9 cellular contexts compared by ENCODE assay signal in the genomic region with DNA sequence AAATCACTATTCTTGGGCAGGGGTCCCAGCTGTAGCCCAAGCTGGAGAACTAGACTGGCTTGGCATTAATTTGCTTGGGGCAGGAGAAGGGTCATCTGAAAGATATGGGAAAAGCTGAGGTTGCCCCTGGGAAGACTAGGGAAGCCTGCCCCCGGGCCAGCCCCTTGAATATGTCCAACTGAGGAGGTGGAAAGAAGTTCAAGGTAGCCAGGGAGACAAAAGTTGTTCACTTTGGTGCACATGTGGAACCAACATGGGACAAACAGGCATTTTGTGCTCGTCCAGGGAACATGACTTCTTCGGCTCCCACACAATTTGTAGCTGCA. TPM values are rescaled to one million over a fixed set of nuclear protein-coding genes. Genes with fewer than 3 reads are reported as not detected.
DNase-seq lines count a peak whose midpoint lies in the region; ATAC-seq and TF ChIP-seq lines count a peak whose summit lies in the region.
"Had no signal": no experiment of that assay in that cellular context is flagged by ENCODE, and none has a peak within 500 bp of the region (broad histone marks: within the 10 kb centered on the region; RNA-seq: fewer than 3 reads in every experiment).

No MANE protein-coding gene starts in this region.

- no peak for DNase-seq in stimulated activated naive CD8-positive, alpha-beta T cell treated with anti-CD3 and anti-CD28 coated beads, Interleukin-15, Interleukin-2, amounts not matched to agents 100 U/mL and 50 U/mL, for 24 hours
- DNase-seq in activated CD8-positive, alpha-beta T cell treated with anti-CD3 and anti-CD28 coated beads, Interleukin-2, amount 10 ng/mL, durations not matched to agents 7 days and 5 days: no peak
- no peak for DNase-seq in NCI-H524 treated with DMSO at 0.1 percent for 48 hours (lab: John Stamatoyannopoulos, UW)
- no peak for DNase-seq in NCI-H1436 (lab: John Stamatoyannopoulos, UW)
- DNase-seq in occipital lobe (lab: John Stamatoyannopoulos, UW): no peak
- DNase-seq: C1 segment of cervical spinal cord had no signal

- no peaks in the 10 kb centered on the region for H3K9me3 ChIP-seq in liver (ENCODE audit: control insufficient read depth in 4 of 4, low read length in 3 of 4)

- H3K4me1 Mint-ChIP-seq in stimulated activated naive CD8-positive, alpha-beta T cell treated with anti-CD3 and anti-CD28 coated beads, Interleukin-15, Interleukin-2, amounts not matched to agents 100 ng/mL and 50 ng/mL, for 24 hours (ENCODE audit: low read depth): peaks cover 50% of the 10 kb centered on the region
- H3K4me1 Mint-ChIP-seq in activated CD8-positive, alpha-beta T cell treated with anti-CD3 and anti-CD28 coated beads, Interleukin-2, amount 10 ng/mL, durations not matched to agents 7 days and 5 days (ENCODE audit: low read depth): peaks cover 30% of the 10 kb centered on the region

- peak overlapping the region; percentile 84 to 96 for H3K27ac ChIP-seq in liver (ENCODE audit: low read depth in 1 of 2, low read length in 2 of 2)

- H3K27me3 ChIP-seq in liver (ENCODE audit: control insufficient read depth in 4 of 4, insufficient read depth in 4 of 4, low read length in 3 of 4): no peaks in the 10 kb centered on the region

- no peaks in the 10 kb centered on the region for H3K9me3 Mint-ChIP-seq in stimulated activated naive CD8-positive, alpha-beta T cell treated with anti-CD3 and anti-CD28 coated beads, Interleukin-15, Interleukin-2, amounts not matched to agents 100 ng/mL and 50 ng/mL, for 24 hours
- no peaks in the 10 kb centered on the region for H3K9me3 Mint-ChIP-seq in activated CD8-positive, alpha-beta T cell treated with anti-CD3 and anti-CD28 coated beads, Interleukin-2, amount 10 ng/mL, durations not matched to agents 7 days and 5 days (ENCODE audit: insufficient read depth)

- H3K9ac ChIP-seq in liver (ENCODE audit: low read depth in 1 of 2, low read length in 2 of 2): peak overlapping the region in 1 of 2 donors; percentile 23

- peaks cover 25% of the 10 kb centered on the region for H3K36me3 Mint-ChIP-seq in stimulated activated naive CD8-positive, alpha-beta T cell treated with anti-CD3 and anti-CD28 coated beads, Interleukin-15, Interleukin-2, amounts not matched to agents 100 ng/mL and 50 ng/mL, for 24 hours (ENCODE audit: low read depth)
- H3K36me3 Mint-ChIP-seq in activated CD8-positive, alpha-beta T cell treated with anti-CD3 and anti-CD28 coated beads, Interleukin-2, amount 10 ng/mL, durations not matched to agents 7 days and 5 days (ENCODE audit: low read depth): peaks cover 35% of the 10 kb centered on the region

- H3K4me3 Mint-ChIP-seq in stimulated activated naive CD8-positive, alpha-beta T cell treated with anti-CD3 and anti-CD28 coated beads, Interleukin-15, Interleukin-2, amounts not matched to agents 100 ng/mL and 50 ng/mL, for 24 hours: peak overlapping the region; percentile 95
- H3K4me3 Mint-ChIP-seq in activated CD8-positive, alpha-beta T cell treated with anti-CD3 and anti-CD28 coated beads, Interleukin-2, amount 10 ng/mL, durations not matched to agents 7 days and 5 days: peak overlapping the region; percentile 91

- ATAC-seq in stimulated activated naive CD8-positive, alpha-beta T cell treated with anti-CD3 and anti-CD28 coated beads, Interleukin-15, Interleukin-2, amounts not matched to agents 100 U/mL and 50 U/mL, for 24 hours: no peak
- ATAC-seq in activated CD8-positive, alpha-beta T cell treated with anti-CD3 and anti-CD28 coated beads, Interleukin-2, amount 10 ng/mL, durations not matched to agents 7 days and 5 days: no peak
- ATAC-seq in HG02588 (IDR thresholded peaks at IDR 0.05; ENCODE audit: unreplicated experiment): no peak

- peak overlapping the region in 2 of 3 donors; percentile 59 to 75 for H3K4me3 ChIP-seq in liver (ENCODE audit: low read depth in 1 of 3, low read length in 3 of 3)

- CTCF ChIA-PET in activated CD8-positive, alpha-beta T cell treated with anti-CD3 and anti-CD28 coated beads, Interleukin-2, amount 10 ng/mL, durations not matched to agents 7 days and 5 days (lab: Charles Lee): no interaction called here

- no peak for TF ChIP-seq CTCF in liver (IDR thresholded peaks at IDR 0.05; ENCODE audit: low read depth, low read length, missing input control)

- H3K4me1 ChIP-seq in liver (ENCODE audit: control insufficient read depth in 4 of 4, insufficient read depth in 4 of 4, low read length in 3 of 4): peaks cover 6 to 53% (median 28%) of the 10 kb centered on the region in 4 donors

- 96% methylated on average over 3 of the region's 3 CpGs for WGBS in liver

- no peaks in the 10 kb centered on the region for H3K27me3 Mint-ChIP-seq in stimulated activated naive CD8-positive, alpha-beta T cell treated with anti-CD3 and anti-CD28 coated beads, Interleukin-15, Interleukin-2, amounts not matched to agents 100 ng/mL and 50 ng/mL, for 24 hours
- no peaks in the 10 kb centered on the region for H3K27me3 Mint-ChIP-seq in activated CD8-positive, alpha-beta T cell treated with anti-CD3 and anti-CD28 coated beads, Interleukin-2, amount 10 ng/mL, durations not matched to agents 7 days and 5 days (ENCODE audit: low read depth)

- H3K36me3 ChIP-seq in liver (ENCODE audit: control insufficient read depth in 4 of 4, insufficient read depth in 3 of 4, low read depth in 1 of 4, low read length in 3 of 4): peaks cover 0 to 2% (median 1%) of the 10 kb centered on the region in 4 donors

- POLR2A ChIA-PET in activated CD8-positive, alpha-beta T cell treated with anti-CD3 and anti-CD28 coated beads, Interleukin-2, amount 10 ng/mL, durations not matched to agents 7 days and 5 days (lab: Charles Lee): no interaction called here

- H3K27ac Mint-ChIP-seq in stimulated activated naive CD8-positive, alpha-beta T cell treated with anti-CD3 and anti-CD28 coated beads, Interleukin-15, Interleukin-2, amounts not matched to agents 100 ng/mL and 50 ng/mL, for 24 hours: peak overlapping the region; percentile 97
- H3K27ac Mint-ChIP-seq in activated CD8-positive, alpha-beta T cell treated with anti-CD3 and anti-CD28 coated beads, Interleukin-2, amount 10 ng/mL, durations not matched to agents 7 days and 5 days: peak overlapping the region; percentile 95

- no peak for TF ChIP-seq RAD21 in liver (IDR thresholded peaks at IDR 0.05)

TF ChIP-seq in liver, 16 proteins besides CTCF, POLR2A, EP300 and RAD21:
- no peak for TF ChIP-seq REST (IDR thresholded peaks at IDR 0.05)
TF ChIP-seq in liver: peak in this region for 0.

RNA-seq across cellular contexts. Expression of gene LRRC61, which starts 1.4 kb away (rescaled TPM):
- 10 to 100 TPM; 21.0 to 21.4 TPM for total RNA-seq in activated CD8-positive, alpha-beta T cell treated with anti-CD3 and anti-CD28 coated beads, Interleukin-2, amount 10 ng/mL, durations not matched to agents 7 days and 5 days
- total RNA-seq in liver: 10 to 100 TPM; 12.0 to 17.2 TPM
- 10 to 100 TPM; 13.9 to 21.0 TPM for polyA plus RNA-seq in liver
- total RNA-seq in occipital lobe: 11.7 TPM

RNA-seq across cellular contexts. Expression of gene ACTR3C, which starts 1.6 kb away (rescaled TPM):
- 1 to 10 TPM; 4.6 TPM for total RNA-seq in activated CD8-positive, alpha-beta T cell treated with anti-CD3 and anti-CD28 coated beads, Interleukin-2, amount 10 ng/mL, durations not matched to agents 7 days and 5 days
- total RNA-seq in liver: 10 to 100 TPM in 1 of 2 donors, 1 to 10 TPM in 1; 3.0 to 61.7 TPM
- 10 to 100 TPM; 26.6 to 30.1 TPM for polyA plus RNA-seq in liver
- 7.3 TPM for total RNA-seq in occipital lobe

RNA-seq across cellular contexts. Expression of gene RARRES2, which starts 19.7 kb away (rescaled TPM):
- not detected for total RNA-seq in activated CD8-positive, alpha-beta T cell treated with anti-CD3 and anti-CD28 coated beads, Interleukin-2, amount 10 ng/mL, durations not matched to agents 7 days and 5 days
- total RNA-seq in liver (100 to 1,000 TPM; 149 to 437 TPM), occipital lobe (6.2 TPM)
- polyA plus RNA-seq in liver: 1,000 to 10,000 TPM; 1,248 to 1,915 TPM

RNA-seq across cellular contexts. Expression of gene REPIN1, which starts 46.9 kb away (rescaled TPM):
- total RNA-seq in activated CD8-positive, alpha-beta T cell treated with anti-CD3 and anti-CD28 coated beads, Interleukin-2, amount 10 ng/mL, durations not matched to agents 7 days and 5 days: 10 to 100 TPM; 40.9 to 43.1 TPM
- total RNA-seq in liver (100 to 1,000 TPM in 1 of 2 donors, 10 to 100 TPM in 1; 44.4 to 118 TPM), occipital lobe (26.8 TPM)
- 10 to 100 TPM; 17.1 to 65.8 TPM for polyA plus RNA-seq in liver

RNA-seq across cellular contexts. Expression of gene ZNF775, which starts 57.4 kb away (rescaled TPM):
- 1 to 10 TPM; 6.7 to 7.7 TPM for total RNA-seq in activated CD8-positive, alpha-beta T cell treated with anti-CD3 and anti-CD28 coated beads, Interleukin-2, amount 10 ng/mL, durations not matched to agents 7 days and 5 days
- total RNA-seq in liver: 1 to 10 TPM in 1 of 2 donors, under 1 TPM in 1; 0.33 to 3.1 TPM
- polyA plus RNA-seq in liver: under 1 TPM; 0.08 to 0.72 TPM
- total RNA-seq in occipital lobe: 10.6 TPM

Comparison
In these comparisons a context has a peak if more than half of its experiments do, and no peak if none do; other contexts are left out.
1. RNA of gene RARRES2, which starts 19.7 kb away (total RNA-seq): 149 to 437 TPM in liver; 6.2 TPM in occipital lobe (single experiment) and not detected in activated CD8-positive, alpha-beta T cell treated with anti-CD3 and anti-CD28 coated beads, Interleukin-2, amount 10 ng/mL, durations not matched to agents 7 days and 5 days; every median in the first group is over 10 times any median in the second.